Comparison of ENCODE assay signal across 8 cellular contexts in genomic region chr14:68210729-68211299, GRCh38.
DNase-seq lines count a peak whose midpoint lies in the region; ATAC-seq and TF ChIP-seq lines count a peak whose summit lies in the region.

No MANE protein-coding gene starts in this region.

- H3K9me3 ChIP-seq in mammary epithelial cell (replicated peaks; ENCODE audit: insufficient read depth, low read length): no peaks in the 10 kb centered on the region
- H3K9me3 ChIP-seq in lower lobe of right lung: no peaks in the 10 kb centered on the region

- no peaks in the 10 kb centered on the region for H4K20me1 ChIP-seq in mammary epithelial cell (ENCODE audit: insufficient read depth, low read length)

- H3K4me1 ChIP-seq in mammary epithelial cell (ENCODE audit: insufficient read depth, low read length): peaks cover 17% of the 10 kb centered on the region
- peaks cover 29% of the 10 kb centered on the region for H3K4me1 ChIP-seq in lower lobe of right lung

- ATAC-seq in GM18907 (IDR thresholded peaks at IDR 0.05; ENCODE audit: unreplicated experiment) (peak; percentile 91), HG03103 (IDR thresholded peaks at IDR 0.05; ENCODE audit: low read depth, unreplicated experiment) (peak; percentile 90), lower lobe of right lung (peak; percentile 88 to 90)

- H3K27ac Mint-ChIP-seq in stimulated activated naive CD8-positive, alpha-beta T cell treated with anti-CD3 and anti-CD28 coated beads, Interleukin-15, Interleukin-2, amounts not matched to agents 100 ng/mL and 50 ng/mL, for 24 hours: peak overlapping the region; percentile 90

- H3K9me3 Mint-ChIP-seq in stimulated activated naive CD8-positive, alpha-beta T cell treated with anti-CD3 and anti-CD28 coated beads, Interleukin-15, Interleukin-2, amounts not matched to agents 100 ng/mL and 50 ng/mL, for 24 hours: peaks cover 3% of the 10 kb centered on the region

- POLR2A ChIA-PET in AG04449 (lab: Yijun Ruan, JAX): interaction anchor here (1.4 kb wide), 1 partner anchor 582 kb away, joined by 3 read pairs; the partner anchor contains the start of gene ZFP36L1

- no peaks in the 10 kb centered on the region for H3K79me2 ChIP-seq in mammary epithelial cell (ENCODE audit: insufficient read depth, low read length)

- H3K27me3 ChIP-seq in mammary epithelial cell (ENCODE audit: insufficient read depth, low read length) (no peaks in the 10 kb centered on the region), lower lobe of right lung (ENCODE audit: low read depth) (no peaks in the 10 kb centered on the region)

- WGBS in mammary epithelial cell (ENCODE audit: low coverage, missing lambda C conversion rate): 72% methylated on average over 5 of the region's 5 CpGs

- peak overlapping the region; percentile 78 for H3K4me3 Mint-ChIP-seq in stimulated activated naive CD8-positive, alpha-beta T cell treated with anti-CD3 and anti-CD28 coated beads, Interleukin-15, Interleukin-2, amounts not matched to agents 100 ng/mL and 50 ng/mL, for 24 hours

- in situ Hi-C loops in mammary epithelial cell (cut with MboI; ENCODE audit: low sequenced_read_pairs in 2 of 2): no loop called here

- H3K36me3 Mint-ChIP-seq in stimulated activated naive CD8-positive, alpha-beta T cell treated with anti-CD3 and anti-CD28 coated beads, Interleukin-15, Interleukin-2, amounts not matched to agents 100 ng/mL and 50 ng/mL, for 24 hours (ENCODE audit: low read depth): no peaks in the 10 kb centered on the region

- DNase-seq in AG04449 (ENCODE audit: low read depth, low spot score): peak; percentile 82
- DNase-seq in SK-N-DZ (ENCODE audit: low spot score): peak; percentile 1
- peak; percentile 95 for DNase-seq in mammary epithelial cell
- no peak for DNase-seq in lower lobe of right lung
- DNase-seq in NCI-H2081 (lab: John Stamatoyannopoulos, UW): no peak

- H3K4me3 ChIP-seq in AG04449 (ENCODE audit: low read depth, low read length): peak overlapping the region; percentile 30
- H3K4me3 ChIP-seq in mammary epithelial cell (replicated peaks in 1 of 3; ENCODE audit: insufficient read depth in 1 of 3, low read depth in 2 of 3, low read length in 3 of 3): no peak overlapping the region
- H3K4me3 ChIP-seq in lower lobe of right lung: peak overlapping the region; percentile 31

- CTCF ChIA-PET in AG04449 (lab: Yijun Ruan, JAX): interaction anchor here (1.0 kb wide), 1 partner anchor 267 kb away, joined by 4 read pairs; no protein-coding TSS in a partner anchor
- CTCF ChIA-PET in mammary epithelial cell (lab: Charles Lee; ENCODE audit: low non-redundant PET): interaction anchor here (0.7 kb wide), 1 partner anchor 613 kb away, joined by 9 read pairs; no protein-coding TSS in a partner anchor

- H3K27ac ChIP-seq in mammary epithelial cell (ENCODE audit: insufficient read depth, low read depth, low read length): peak overlapping the region; percentile 40
- peak overlapping the region; percentile 69 for H3K27ac ChIP-seq in lower lobe of right lung

- no peaks in the 10 kb centered on the region for H3K27me3 Mint-ChIP-seq in stimulated activated naive CD8-positive, alpha-beta T cell treated with anti-CD3 and anti-CD28 coated beads, Interleukin-15, Interleukin-2, amounts not matched to agents 100 ng/mL and 50 ng/mL, for 24 hours

- dilution Hi-C loops in mammary epithelial cell (cut with HindIII; ENCODE audit: low sequenced_read_pairs): no loop called here

- peak overlapping the region; percentile 49 for H3K4me2 ChIP-seq in mammary epithelial cell (ENCODE audit: insufficient read depth, low read depth, low read length)

- H3K36me3 ChIP-seq in mammary epithelial cell (ENCODE audit: insufficient read depth, low read length) (no peaks in the 10 kb centered on the region), lower lobe of right lung (no peaks in the 10 kb centered on the region)

- no TSS peak for BruUV-seq in mammary epithelial cell (replicated peaks; lab: Mats Ljungman, UMichigan)

- peaks cover 78% of the 10 kb centered on the region for H3K4me1 Mint-ChIP-seq in stimulated activated naive CD8-positive, alpha-beta T cell treated with anti-CD3 and anti-CD28 coated beads, Interleukin-15, Interleukin-2, amounts not matched to agents 100 ng/mL and 50 ng/mL, for 24 hours (ENCODE audit: low read depth)

- TF ChIP-seq CTCF in AG04449 (IDR thresholded peaks at IDR 0.05; ENCODE audit: insufficient read depth, low read length, missing control alignments): no peak
- no peak for TF ChIP-seq CTCF in mammary epithelial cell (conservative IDR thresholded peaks at IDR 0.05 in 1 of 2, IDR thresholded peaks at IDR 0.05 in 1 of 2; ENCODE audit: extremely low read depth in 1 of 2, insufficient read depth in 1 of 2, low read depth in 1 of 2, low read length in 2 of 2)
- TF ChIP-seq CTCF in lower lobe of right lung (IDR thresholded peaks at IDR 0.05): no peak

- peak overlapping the region; percentile 53 for H2AFZ ChIP-seq in mammary epithelial cell (ENCODE audit: low read depth, low read length)

- intact Hi-C loops in mammary epithelial cell (cut with micrococcal nuclease) (no loop called here), lower lobe of right lung (cut with DNase I) (no loop called here)

- no peak overlapping the region for H3K9ac ChIP-seq in mammary epithelial cell (ENCODE audit: insufficient read depth, low read length)

Comparison
In these comparisons a context has a peak if more than half of its experiments do, and no peak if none do; other contexts are left out.
1. DNase-seq: peak in AG04449 (single experiment), SK-N-DZ (single experiment) and mammary epithelial cell (single experiment); none in lower lobe of right lung (single experiment) and NCI-H2081 (0 of 2).
2. H3K4me3 ChIP-seq: peak in AG04449 (single experiment) and lower lobe of right lung (single experiment); none in mammary epithelial cell (0 of 3).
3. Peak in every context shown above with its lines, with median percentiles within 50 percentile points of each other: ATAC-seq.